ENCODE assay signal across 8 cellular contexts in the genomic region with DNA sequence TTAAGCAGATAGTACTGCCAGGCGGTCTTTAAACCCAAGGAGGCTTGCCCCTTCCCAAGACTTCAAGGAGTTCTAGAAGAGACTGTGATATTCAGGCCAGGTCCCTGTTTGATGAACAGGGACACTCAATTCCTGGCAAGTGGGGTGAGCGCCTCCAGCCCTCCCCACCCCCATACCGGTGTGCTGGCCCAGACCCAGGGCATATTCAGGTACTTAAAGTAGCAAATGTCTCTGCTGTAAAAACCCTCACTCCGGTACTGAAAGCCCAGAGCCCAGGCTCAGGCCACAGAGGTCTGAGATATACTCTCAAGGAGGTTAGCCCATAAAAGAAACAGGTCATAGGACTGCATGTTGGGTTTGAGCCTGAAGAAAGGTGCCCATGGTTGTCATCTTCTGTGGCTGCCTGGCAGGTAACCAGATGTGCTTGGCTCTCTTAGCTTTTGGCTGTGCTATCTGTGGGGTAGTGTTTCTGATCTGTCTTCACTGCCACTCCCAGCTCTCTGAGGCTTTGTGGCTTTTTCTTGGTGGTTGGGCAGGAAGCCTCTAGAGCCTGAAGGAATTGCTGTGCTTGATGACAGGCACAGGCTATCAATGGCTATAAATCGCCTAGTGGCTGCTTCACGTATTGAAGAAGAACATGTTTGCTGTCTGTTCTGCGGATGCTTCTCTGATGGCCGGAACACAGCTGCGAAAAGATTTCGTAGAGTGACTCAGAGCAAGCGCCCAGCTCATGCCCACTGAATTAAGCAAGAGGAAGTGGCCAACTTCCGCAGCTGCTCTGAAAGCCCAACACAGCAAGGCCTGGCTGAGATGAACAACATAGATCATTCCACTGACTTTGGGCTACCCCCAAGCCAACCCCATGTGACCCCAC.
A peak's percentile ranks its signal among the peaks of the same experiment; 100 is the strongest.
DNase-seq lines count a peak whose midpoint lies in the region; ATAC-seq and TF ChIP-seq lines count a peak whose summit lies in the region.

No MANE protein-coding gene starts in this region.

- no TSS peak for BruUV-seq in PC-3 (replicated peaks; lab: Mats Ljungman, UMichigan)

- POLR2A ChIA-PET in PC-3 (lab: Charles Lee; ENCODE audit: unreplicated experiment), result no interaction called here

- DNase-seq in PC-3 (peak; percentile 31), left ventricle myocardium inferior (peak; percentile 41), amniotic stem cell (lab: John Stamatoyannopoulos, UW) (no peak), NCI-H128 (lab: John Stamatoyannopoulos, UW; ENCODE audit: unreplicated experiment) (no peak)
- peak; percentile 56 for DNase-seq in activated gamma-delta T cell treated with anti-CD3 and anti-CD28 coated beads, Interleukin-2, amount 50 U/mL, for 16 hours (ENCODE audit: low read depth)
- DNase-seq in stimulated activated CD4-positive, alpha-beta T cell treated with anti-CD3 and anti-CD28 coated beads, Interleukin-15, amount 100 ng/mL, for 48 hours (ENCODE audit: low read depth in 2 of 2), result peak; percentile 61 to 67

- no peaks in the 10 kb centered on the region for H3K27me3 ChIP-seq in PC-3 (ENCODE audit: low read length)
- H3K27me3 ChIP-seq in left ventricle myocardium inferior (ENCODE audit: low read depth), result no peaks in the 10 kb centered on the region

- H2AFZ ChIP-seq in PC-3 (ENCODE audit: low read length), result no peak overlapping the region

- peak; percentile 64 for TF ChIP-seq CTCF in GM12872 (IDR thresholded peaks at IDR 0.05; ENCODE audit: insufficient read depth, low read depth, low read length)
- no peak for TF ChIP-seq CTCF in PC-3 (conservative IDR thresholded peaks at IDR 0.05; ENCODE audit: low read depth, low read length)
- peak; percentile 10 for TF ChIP-seq CTCF in left ventricle myocardium inferior (IDR thresholded peaks at IDR 0.05; ENCODE audit: borderline replicate concordance)

- no peaks in the 10 kb centered on the region for H3K36me3 ChIP-seq in PC-3 (ENCODE audit: low read depth, low read length)
- H3K36me3 ChIP-seq in left ventricle myocardium inferior, result peaks cover 4% of the 10 kb centered on the region

- no peaks in the 10 kb centered on the region for H3K9me2 ChIP-seq in PC-3 (replicated peaks; ENCODE audit: low read length)

- H3K9me3 ChIP-seq in PC-3 (ENCODE audit: low read length) (no peaks in the 10 kb centered on the region), left ventricle myocardium inferior (replicated peaks) (peaks cover 20% of the 10 kb centered on the region)

- CTCF ChIA-PET in PC-3 (lab: Charles Lee), result no interaction called here

- H3K9ac ChIP-seq in PC-3 (ENCODE audit: low read length), result no peak overlapping the region

- H4K20me1 ChIP-seq in PC-3 (ENCODE audit: low read length), result no peaks in the 10 kb centered on the region

- H3F3A ChIP-seq in PC-3 (ENCODE audit: low read length, unreplicated experiment), result no peaks in the 10 kb centered on the region

- no peaks in the 10 kb centered on the region for H3K79me2 ChIP-seq in PC-3 (ENCODE audit: low read length)

- H3K4me3 ChIP-seq in PC-3 (ENCODE audit: low read length), result no peak overlapping the region
- H3K4me3 ChIP-seq in left ventricle myocardium inferior, result no peak overlapping the region

- ATAC-seq in HG02678 (IDR thresholded peaks at IDR 0.05; ENCODE audit: unreplicated experiment) (peak; percentile 87), PC-3 (no peak)

- H3K27ac ChIP-seq in PC-3 (ENCODE audit: low read length) (no peak overlapping the region), left ventricle myocardium inferior (replicated peaks) (peak overlapping the region; percentile 48)

- intact Hi-C loops in PC-3 (cut with micrococcal nuclease), result no loop called here
- intact Hi-C loops in left ventricle myocardium inferior (cut with micrococcal nuclease), result no loop called here

- H3K4me1 ChIP-seq in PC-3 (ENCODE audit: insufficient read depth, low read length) (no peaks in the 10 kb centered on the region), left ventricle myocardium inferior (peaks cover 35% of the 10 kb centered on the region)

- H3K4me2 ChIP-seq in PC-3 (ENCODE audit: low read length), result no peak overlapping the region

Comparison
In these comparisons a context has a peak if more than half of its experiments do, and no peak if none do; other contexts are left out.
1. DNase-seq: peak in PC-3 (single experiment), activated gamma-delta T cell treated with anti-CD3 and anti-CD28 coated beads, Interleukin-2, amount 50 U/mL, for 16 hours (single experiment), left ventricle myocardium inferior (single experiment) and stimulated activated CD4-positive, alpha-beta T cell treated with anti-CD3 and anti-CD28 coated beads, Interleukin-15, amount 100 ng/mL, for 48 hours (2 of 2); none in amniotic stem cell (single experiment) and NCI-H128 (single experiment).